ENCODE assay signal across 3 cellular contexts in genomic region chr11:78684377-78684776, GRCh38.
TF ChIP-seq lines count a peak whose summit lies in the region.

No MANE protein-coding gene starts in this region.

TF ChIP-seq in IMR-90, 13 proteins besides CTCF, POLR2A, EP300 and RAD21:
- no peak for TF ChIP-seq NFE2L2 (IDR thresholded peaks at IDR 0.05; ENCODE audit: low read depth, low read length)
- no peak for TF ChIP-seq USF2 (IDR thresholded peaks at IDR 0.05; ENCODE audit: low read depth, low read length)
- no peak for TF ChIP-seq ELK1 (IDR thresholded peaks at IDR 0.05; ENCODE audit: borderline replicate concordance, low read depth, low read length)
- no peak for TF ChIP-seq RCOR1 (IDR thresholded peaks at IDR 0.05; ENCODE audit: insufficient replicate concordance, low read length)
- TF ChIP-seq FOS (IDR thresholded peaks at IDR 0.05; ENCODE audit: low read depth, low read length), result no peak
- TF ChIP-seq CHD1 (IDR thresholded peaks at IDR 0.05; ENCODE audit: low read depth, low read length), result no peak
- TF ChIP-seq MAFK (IDR thresholded peaks at IDR 0.05; ENCODE audit: low read depth, low read length), result no peak
- no peak for TF ChIP-seq BHLHE40 (IDR thresholded peaks at IDR 0.05; ENCODE audit: low read depth, low read length)
- TF ChIP-seq MAZ (IDR thresholded peaks at IDR 0.05; ENCODE audit: borderline replicate concordance, low read depth, low read length), result no peak
- no peak for TF ChIP-seq MXI1 (IDR thresholded peaks at IDR 0.05; ENCODE audit: borderline replicate concordance, low read depth, low read length)
- TF ChIP-seq SMC3 (IDR thresholded peaks at IDR 0.05; ENCODE audit: low read depth, low read length), result no peak
- no peak for TF ChIP-seq CEBPB (IDR thresholded peaks at IDR 0.05; ENCODE audit: low read depth, low read length)
- no peak for TF ChIP-seq RFX5 (IDR thresholded peaks at IDR 0.05; ENCODE audit: low read depth, low read length)

TF ChIP-seq in K562, 482 proteins besides CTCF, POLR2A, EP300 and RAD21:
- TF ChIP-seq HDAC2 (IDR thresholded peaks at IDR 0.05) (0 out of 2 replicates have a peak, but pooled peaks have one; percentile 20), EHMT2 (IDR thresholded peaks at IDR 0.05) (peak; percentile 99), ZBTB11 (CRISPR knock-in tag; IDR thresholded peaks at IDR 0.05) (no peak), MAFK (IDR thresholded peaks at IDR 0.05; ENCODE audit: low read length) (no peak), HMGXB4 (CRISPR knock-in tag; IDR thresholded peaks at IDR 0.05) (no peak), REST (CRISPR knock-in tag; IDR thresholded peaks at IDR 0.05; ENCODE audit: low read depth) (peak; percentile 83), MIER1 (IDR thresholded peaks at IDR 0.05; ENCODE audit: low read depth) (peak; percentile 93)

TF ChIP-seq in liver, 16 proteins besides CTCF, POLR2A, EP300 and RAD21:
- TF ChIP-seq MAX (IDR thresholded peaks at IDR 0.05), result no peak
- peak; percentile 75 for TF ChIP-seq REST (IDR thresholded peaks at IDR 0.05)
- TF ChIP-seq TAF1 (conservative IDR thresholded peaks at IDR 0.05), result no peak
- TF ChIP-seq HNF4A (conservative IDR thresholded peaks at IDR 0.05), result no peak
